ENCODE assay signal across 8 cellular contexts in genomic region chr13:98577823-98578285, GRCh38. TPM values are rescaled to one million over a fixed set of nuclear protein-coding genes. Genes with fewer than 3 reads are reported as not detected.
A peak's percentile ranks its signal among the peaks of the same experiment; 100 is the strongest.
DNase-seq lines count a peak whose midpoint lies in the region; ATAC-seq and TF ChIP-seq lines count a peak whose summit lies in the region.

No MANE protein-coding gene starts in this region.

- POLR2A ChIA-PET in CD4-positive, alpha-beta T cell (lab: Charles Lee) = interaction anchor here (1.0 to 3.3 kb wide), 7 partner anchors 10 to 121 kb away, joined by 3 to 42 read pairs (median 4); no protein-coding TSS in a partner anchor

- peaks cover 35% of the 10 kb centered on the region for H3K4me1 ChIP-seq in OCI-LY1 (ENCODE audit: insufficient read depth, low read length, severe bottlenecking)

- peaks cover 9% of the 10 kb centered on the region for H3K36me3 Mint-ChIP-seq in CD4-positive, alpha-beta T cell (ENCODE audit: low read depth)
- H3K36me3 Mint-ChIP-seq in endothelial cell (ENCODE audit: low read depth, unreplicated experiment) = peaks cover 5% of the 10 kb centered on the region

- H3K4me3 Mint-ChIP-seq in CD4-positive, alpha-beta T cell = peak overlapping the region; percentile 84
- peak overlapping the region; percentile 92 for H3K4me3 Mint-ChIP-seq in endothelial cell (ENCODE audit: unreplicated experiment)

- H3K27me3 Mint-ChIP-seq in CD4-positive, alpha-beta T cell = no peaks in the 10 kb centered on the region
- H3K27me3 Mint-ChIP-seq in endothelial cell (ENCODE audit: unreplicated experiment) = peaks cover 16% of the 10 kb centered on the region

- H3K9me3 Mint-ChIP-seq in CD4-positive, alpha-beta T cell = no peaks in the 10 kb centered on the region
- H3K9me3 Mint-ChIP-seq in endothelial cell (ENCODE audit: unreplicated experiment) = no peaks in the 10 kb centered on the region

- H2AFZ ChIP-seq in OCI-LY1 (ENCODE audit: low read length) (no peak overlapping the region), neural cell (ENCODE audit: low read depth, low read length) (peak overlapping the region; percentile 91)

- H3K36me3 ChIP-seq in OCI-LY1 (ENCODE audit: insufficient read depth, low read length) (no peaks in the 10 kb centered on the region), neural cell (ENCODE audit: insufficient read depth, low read length) (no peaks in the 10 kb centered on the region)

- CTCF ChIA-PET in CD4-positive, alpha-beta T cell (lab: Charles Lee) = interaction anchor here (1.1 to 1.3 kb wide), 2 partner anchors 21 to 75 kb away, joined by 3 to 4 read pairs; no protein-coding TSS in a partner anchor

- H3K9ac ChIP-seq in OCI-LY1 (ENCODE audit: low read length) (peak overlapping the region; percentile 80), neural cell (ENCODE audit: low read length) (peak overlapping the region; percentile 73)

- H4K20me1 ChIP-seq in OCI-LY1 (ENCODE audit: insufficient read depth, low read length) (no peaks in the 10 kb centered on the region), neural cell (ENCODE audit: insufficient read depth) (no peaks in the 10 kb centered on the region)

- H3K9me3 ChIP-seq in CD4-positive, alpha-beta T cell (ENCODE audit: control insufficient read depth, low read length) = no peaks in the 10 kb centered on the region
- H3K9me3 ChIP-seq in OCI-LY1 (ENCODE audit: low read length) (no peaks in the 10 kb centered on the region), neural cell (ENCODE audit: low read length) (no peaks in the 10 kb centered on the region)

- H3K9me2 ChIP-seq in OCI-LY1 (ENCODE audit: low read depth, low read length) (no peaks in the 10 kb centered on the region), neural cell (ENCODE audit: insufficient read depth, low read length) (no peaks in the 10 kb centered on the region)

- no peak for ATAC-seq in CD4-positive, alpha-beta T cell (ENCODE audit: poor library complexity)
- no peak for ATAC-seq in GM18867 (IDR thresholded peaks at IDR 0.05; ENCODE audit: unreplicated experiment)
- ATAC-seq in GM18858 (IDR thresholded peaks at IDR 0.05; ENCODE audit: unreplicated experiment) = no peak
- no peak for ATAC-seq in GM18498 (IDR thresholded peaks at IDR 0.05; ENCODE audit: unreplicated experiment)

- H3K4me2 ChIP-seq in OCI-LY1 (ENCODE audit: low read length) (peak overlapping the region; percentile 87), neural cell (ENCODE audit: low read length) (peak overlapping the region; percentile 51)

- H3K79me2 ChIP-seq in OCI-LY1 (ENCODE audit: insufficient read depth, low read length) (peaks cover 34% of the 10 kb centered on the region), neural cell (replicated peaks; ENCODE audit: insufficient read depth, low read length) (peaks cover 32% of the 10 kb centered on the region)

- no peak for TF ChIP-seq CTCF in CD4-positive, alpha-beta T cell (IDR thresholded peaks at IDR 0.05)
- TF ChIP-seq CTCF in OCI-LY1 (IDR thresholded peaks at IDR 0.05; ENCODE audit: low read length) = no peak
- no peak for TF ChIP-seq CTCF in endothelial cell (IDR thresholded peaks at IDR 0.05; ENCODE audit: unreplicated experiment)
- no peak for TF ChIP-seq CTCF in neural cell (IDR thresholded peaks at IDR 0.05; ENCODE audit: poor library complexity, severe bottlenecking)

- no peak for DNase-seq in CD4-positive, alpha-beta T cell
- DNase-seq in endothelial cell (ENCODE audit: low spot score) = no peak
- DNase-seq in kidney glomerular epithelial cell (lab: John Stamatoyannopoulos, UW) = no peak

- H3K27me3 ChIP-seq in CD4-positive, alpha-beta T cell (ENCODE audit: control insufficient read depth, insufficient read depth, low read length) = no peaks in the 10 kb centered on the region
- H3K27me3 ChIP-seq in OCI-LY1 (ENCODE audit: insufficient read depth, low read length) (no peaks in the 10 kb centered on the region), neural cell (ENCODE audit: insufficient read depth, low read depth, low read length) (no peaks in the 10 kb centered on the region)

- H3K4me1 Mint-ChIP-seq in CD4-positive, alpha-beta T cell (ENCODE audit: low read depth) = peaks cover 42% of the 10 kb centered on the region
- H3K4me1 Mint-ChIP-seq in endothelial cell (ENCODE audit: unreplicated experiment) = peaks cover 45% of the 10 kb centered on the region

- H3K4me3 ChIP-seq in OCI-LY1 (ENCODE audit: low read depth, low read length, poor library complexity, severe bottlenecking) (peak overlapping the region; percentile 65), neural cell (ENCODE audit: low read length) (peak overlapping the region; percentile 68)

- no peak for TF ChIP-seq RAD21 in neural cell (conservative IDR thresholded peaks at IDR 0.05)

- TF ChIP-seq EP300 in neural cell (conservative IDR thresholded peaks at IDR 0.05; ENCODE audit: poor library complexity, severe bottlenecking) = no peak

- H3K27ac ChIP-seq in CD4-positive, alpha-beta T cell (ENCODE audit: low read depth, low read length) = peak overlapping the region; percentile 63
- H3K27ac ChIP-seq in OCI-LY1 (ENCODE audit: low read depth, low read length, poor library complexity, severe bottlenecking) (no peak overlapping the region), neural cell (ENCODE audit: low read length) (peak overlapping the region; percentile 49)

- H3K27ac Mint-ChIP-seq in CD4-positive, alpha-beta T cell = peak overlapping the region; percentile 89
- H3K27ac Mint-ChIP-seq in endothelial cell (ENCODE audit: unreplicated experiment) = peak overlapping the region; percentile 96

- intact Hi-C loops in CD4-positive, alpha-beta T cell (cut with DNase I, micrococcal nuclease) = loop anchor here (2.0 to 5.0 kb wide), 4 partner anchors 36 to 601 kb away; no protein-coding TSS in a partner anchor

- H3F3A ChIP-seq in OCI-LY1 (ENCODE audit: insufficient read depth, low read length) = peaks cover 8% of the 10 kb centered on the region; the same call in 1 of the 2 replicates
- peaks cover 6% of the 10 kb centered on the region for H3F3A ChIP-seq in neural cell (ENCODE audit: insufficient read depth, low read length, poor library complexity, severe bottlenecking)

TF ChIP-seq in neural cell, 6 proteins besides CTCF, POLR2A, EP300 and RAD21:
- TF ChIP-seq POLR2AphosphoS5 (IDR thresholded peaks at IDR 0.05) (no peak), TAF1 (IDR thresholded peaks at IDR 0.05; ENCODE audit: low read depth) (no peak), REST (IDR thresholded peaks at IDR 0.05; ENCODE audit: borderline replicate concordance) (no peak), SMC3 (conservative IDR thresholded peaks at IDR 0.05; ENCODE audit: poor library complexity) (no peak), EZH2 (IDR thresholded peaks at IDR 0.05; ENCODE audit: borderline replicate concordance, insufficient read depth, low read length, poor library complexity, severe bottlenecking) (no peak), MXI1 (conservative IDR thresholded peaks at IDR 0.05; ENCODE audit: poor library complexity, severe bottlenecking) (no peak)

RNA-seq across cellular contexts. Expression of gene STK24, which starts 0.9 kb away (rescaled TPM):
- 10 to 100 TPM; 82.3 to 85.2 TPM for total RNA-seq in CD4-positive, alpha-beta T cell
- total RNA-seq in endothelial cell (ENCODE audit: unreplicated experiment) = 92.3 TPM
- 66.0 and 72.9 TPM in 2 replicates for polyA plus RNA-seq in neural cell
- 41.9 and 60.8 TPM in 2 replicates for polyA minus RNA-seq in neural cell
